Comparison of ENCODE assay signal across 13 cellular contexts in genomic region chr13:30453727-30454126, GRCh38. TPM values are rescaled to one million over a fixed set of nuclear protein-coding genes. Genes with fewer than 3 reads are reported as not detected.
DNase-seq lines count a peak whose midpoint lies in the region; ATAC-seq and TF ChIP-seq lines count a peak whose summit lies in the region.
"Had no signal": no experiment of that assay in that cellular context is flagged by ENCODE, and none has a peak within 500 bp of the region (broad histone marks: within the 10 kb centered on the region; RNA-seq: fewer than 3 reads in every experiment).

No MANE protein-coding gene starts in this region.

- H2AFZ ChIP-seq in HCT116 (ENCODE audit: low read depth, low read length, poor library complexity, severe bottlenecking), result no peak overlapping the region

- RAD21 ChIA-PET in HCT116 (lab: Charles Lee; ENCODE audit: low non-redundant PET in 1 of 2, low total read pairs in 2 of 2, uncharacterized antibody in 2 of 2, unreplicated experiment in 2 of 2), result no interaction called here

- peaks cover 4% of the 10 kb centered on the region for H3K4me1 Mint-ChIP-seq in CD14-positive monocyte

- TF ChIP-seq EP300 in gastroesophageal sphincter (IDR thresholded peaks at IDR 0.05), result no peak

- WGBS in gastroesophageal sphincter (ENCODE audit: low coverage in 1 of 2), 2 donors, result 78 to 84% methylated on average over 4 of the region's 4 CpGs

- no TSS peak for BruUV-seq in HCT116 (replicated peaks; lab: Mats Ljungman, UMichigan)

- peak; percentile 31; the same call in 1 of the 2 replicates for TF ChIP-seq RAD21 in HCT116 (IDR thresholded peaks at IDR 0.05; ENCODE audit: low read depth)

- ATAC-seq in HCT116, result peak; percentile 60; the same call in 1 of the 2 replicates
- ATAC-seq in HG03097 (IDR thresholded peaks at IDR 0.05; ENCODE audit: low FRiP score, unreplicated experiment), result no peak
- no peak for ATAC-seq in left lobe of liver
- ATAC-seq in gastroesophageal sphincter, result no peak

- H3K27ac ChIP-seq in HCT116 (ENCODE audit: low read depth, low read length) (no peak overlapping the region), gastroesophageal sphincter (no peak overlapping the region)
- H3K27ac ChIP-seq: right atrium auricular region had no signal

- peaks cover 0 to 3% of the 10 kb centered on the region in 2 experiments; a peak in 2 of 4 replicates for H3K36me3 ChIP-seq in HCT116 (ENCODE audit: control insufficient read depth in 1 of 2, insufficient read depth in 2 of 2, low read length in 2 of 2)
- peaks cover 0 to 7% of the 10 kb centered on the region in 2 donors for H3K36me3 ChIP-seq in gastroesophageal sphincter
- H3K36me3 ChIP-seq: right atrium auricular region had no signal

- H3K9me3 ChIP-seq in HCT116 (ENCODE audit: control insufficient read depth in 1 of 2, insufficient read depth in 1 of 2, low read depth in 1 of 2, low read length in 2 of 2) (no peaks in the 10 kb centered on the region), gastroesophageal sphincter (no peaks in the 10 kb centered on the region)
- H3K9me3 ChIP-seq: right atrium auricular region had no signal

- POLR2A ChIA-PET in HCT116 (lab: Charles Lee), result no interaction called here

- no peaks in the 10 kb centered on the region for H3K27me3 ChIP-seq in HCT116 (ENCODE audit: insufficient read depth, low read length)
- no peaks in the 10 kb centered on the region for H3K27me3 ChIP-seq in gastroesophageal sphincter
- H3K27me3 ChIP-seq: right atrium auricular region had no signal

- H3K4me3 Mint-ChIP-seq in CD14-positive monocyte, result no peak overlapping the region
- H3K4me3 Mint-ChIP-seq: central memory CD8-positive, alpha-beta T cell had no signal

- no peaks in the 10 kb centered on the region for H3K27me3 Mint-ChIP-seq in CD14-positive monocyte (ENCODE audit: low read depth in 3 of 3)
- H3K27me3 Mint-ChIP-seq: central memory CD8-positive, alpha-beta T cell had no signal

- H3K4me1 ChIP-seq in HCT116 (ENCODE audit: control insufficient read depth in 1 of 2, insufficient read depth in 2 of 2, low read length in 2 of 2), result peaks cover 0 to 3% of the 10 kb centered on the region in 2 experiments; a peak in 1 of 4 replicates
- H3K4me1 ChIP-seq in gastroesophageal sphincter, result peaks cover 0 to 21% (median 5%) of the 10 kb centered on the region in 3 donors
- H3K4me1 ChIP-seq: right atrium auricular region had no signal

- intact Hi-C loops in CD14-positive monocyte (cut with micrococcal nuclease) (no loop called here), HCT116 (cut with micrococcal nuclease) (no loop called here)

- peak; percentile 39 for TF ChIP-seq CTCF in CD14-positive monocyte (IDR thresholded peaks at IDR 0.05)
- TF ChIP-seq CTCF in HCT116 (IDR thresholded peaks at IDR 0.05 in 2 of 3, conservative IDR thresholded peaks at IDR 0.05 in 1 of 3; ENCODE audit: borderline replicate concordance in 1 of 3, insufficient read depth in 1 of 3, low read depth in 2 of 3, low read length in 2 of 3), result peak in 2 of 3 experiments; percentile 32 to 49; a peak in 3 of 6 replicates
- peak; percentile 21 for TF ChIP-seq CTCF in foreskin fibroblast (IDR thresholded peaks at IDR 0.05; ENCODE audit: low read depth, low read length)
- TF ChIP-seq CTCF in gastroesophageal sphincter (IDR thresholded peaks at IDR 0.05), result peak in 1 of 4 experiments; percentile 12

- no peak for DNase-seq in CD14-positive monocyte (ENCODE audit: low spot score)
- DNase-seq in HCT116 (ENCODE audit: low read depth, low spot score), result no peak
- peak; percentile 63 for DNase-seq in RKO (ENCODE audit: low spot score)
- peak in 1 of 2 donors; percentile 28 for DNase-seq in foreskin fibroblast
- no peak for DNase-seq in left lobe of liver (ENCODE audit: low spot score)
- no peak for DNase-seq in GM03348 (ENCODE audit: low spot score)
- DNase-seq: head of caudate nucleus, NCI-H226 had no signal

- no peaks in the 10 kb centered on the region for H3K9me3 Mint-ChIP-seq in CD14-positive monocyte
- H3K9me3 Mint-ChIP-seq: central memory CD8-positive, alpha-beta T cell had no signal

- H3K4me3 ChIP-seq in HCT116 (replicated peaks in 1 of 2; ENCODE audit: low read depth in 1 of 2, low read length in 2 of 2), result no peak overlapping the region
- no peak overlapping the region for H3K4me3 ChIP-seq in foreskin fibroblast (ENCODE audit: low read depth in 1 of 2, low read length in 2 of 2)
- H3K4me3 ChIP-seq in gastroesophageal sphincter, result no peak overlapping the region
- H3K4me3 ChIP-seq: lung, right atrium auricular region had no signal

- no peaks in the 10 kb centered on the region for H3K9me2 ChIP-seq in HCT116 (ENCODE audit: insufficient read depth)

- no peak overlapping the region for H3K4me2 ChIP-seq in HCT116 (ENCODE audit: low read length)

- H3K27ac Mint-ChIP-seq in CD14-positive monocyte, result peak overlapping the region in 1 of 7 donors; percentile 67

- CTCF ChIA-PET in HCT116 (lab: Charles Lee), result interaction anchor here (0.7 to 1.5 kb wide), 2 partner anchors 128 to 129 kb away, joined by 4 read pairs; no protein-coding TSS in a partner anchor

- peaks cover 6 to 10% of the 10 kb centered on the region in 2 donors for H3K36me3 Mint-ChIP-seq in CD14-positive monocyte

- TF ChIP-seq POLR2A in HCT116 (IDR thresholded peaks at IDR 0.05; ENCODE audit: borderline replicate concordance, extremely low read depth, insufficient read depth, insufficient read length) (no peak), gastroesophageal sphincter (IDR thresholded peaks at IDR 0.05) (no peak)

- no peaks in the 10 kb centered on the region for H3K79me2 ChIP-seq in HCT116 (ENCODE audit: insufficient read depth, low read length)

- peaks cover 1% of the 10 kb centered on the region; the same call in 1 of the 2 replicates for H4K20me1 ChIP-seq in HCT116 (ENCODE audit: insufficient read depth)

- no peak overlapping the region for H3K9ac ChIP-seq in HCT116 (ENCODE audit: low read length)

TF ChIP-seq in HCT116, 20 proteins besides CTCF, POLR2A, EP300 and RAD21 (continues in another document):
- no peak for TF ChIP-seq ZFX (IDR thresholded peaks at IDR 0.05)
- no peak for TF ChIP-seq SRF (IDR thresholded peaks at IDR 0.05; ENCODE audit: low read depth)
- TF ChIP-seq, protein P1, sequence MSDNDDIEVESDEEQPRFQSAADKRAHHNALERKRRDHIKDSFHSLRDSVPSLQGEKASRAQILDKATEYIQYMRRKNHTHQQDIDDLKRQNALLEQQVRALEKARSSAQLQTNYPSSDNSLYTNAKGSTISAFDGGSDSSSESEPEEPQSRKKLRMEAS (IDR thresholded peaks at IDR 0.05), result no peak
- no peak for TF ChIP-seq EZH2phosphoT487 (IDR thresholded peaks at IDR 0.05; ENCODE audit: borderline replicate concordance)
- TF ChIP-seq TCF7L2 (IDR thresholded peaks at IDR 0.05; ENCODE audit: borderline replicate concordance, extremely low read depth, insufficient read depth, insufficient read length), result no peak
- no peak for TF ChIP-seq EZH2 (IDR thresholded peaks at IDR 0.05)
- no peak for TF ChIP-seq ZNF274 (IDR thresholded peaks at IDR 0.05; ENCODE audit: low read depth, low read length)
- no peak for TF ChIP-seq JUND (IDR thresholded peaks at IDR 0.05)
- TF ChIP-seq ATF3 (IDR thresholded peaks at IDR 0.05), result no peak
- no peak for TF ChIP-seq SIN3A (IDR thresholded peaks at IDR 0.05; ENCODE audit: low read depth)
- TF ChIP-seq FOSL1 (IDR thresholded peaks at IDR 0.05; ENCODE audit: low read depth), result no peak
- TF ChIP-seq SP1 (IDR thresholded peaks at IDR 0.05; ENCODE audit: low read depth), result no peak
- TF ChIP-seq CBX3 (IDR thresholded peaks at IDR 0.05; ENCODE audit: low read depth), result no peak
- TF ChIP-seq, protein P2, sequence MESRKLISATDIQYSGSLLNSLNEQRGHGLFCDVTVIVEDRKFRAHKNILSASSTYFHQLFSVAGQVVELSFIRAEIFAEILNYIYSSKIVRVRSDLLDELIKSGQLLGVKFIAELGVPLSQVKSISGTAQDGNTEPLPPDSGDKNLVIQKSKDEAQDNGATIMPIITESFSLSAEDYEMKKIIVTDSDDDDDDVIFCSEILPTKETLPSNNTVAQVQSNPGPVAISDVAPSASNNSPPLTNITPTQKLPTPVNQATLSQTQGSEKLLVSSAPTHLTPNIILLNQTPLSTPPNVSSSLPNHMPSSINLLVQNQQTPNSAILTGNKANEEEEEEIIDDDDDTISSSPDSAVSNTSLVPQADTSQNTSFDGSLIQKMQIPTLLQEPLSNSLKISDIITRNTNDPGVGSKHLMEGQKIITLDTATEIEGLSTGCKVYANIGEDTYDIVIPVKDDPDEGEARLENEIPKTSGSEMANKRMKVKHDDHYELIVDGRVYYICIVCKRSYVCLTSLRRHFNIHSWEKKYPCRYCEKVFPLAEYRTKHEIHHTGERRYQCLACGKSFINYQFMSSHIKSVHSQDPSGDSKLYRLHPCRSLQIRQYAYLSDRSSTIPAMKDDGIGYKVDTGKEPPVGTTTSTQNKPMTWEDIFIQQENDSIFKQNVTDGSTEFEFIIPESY (IDR thresholded peaks at IDR 0.05; ENCODE audit: extremely low read depth, insufficient replicate concordance, low read length), result no peak

RNA-seq across cellular contexts. Expression of gene HMGB1, which starts 12.0 kb away (rescaled TPM):
- polyA plus RNA-seq in CD14-positive monocyte, result 100 to 1,000 TPM; 430 to 489 TPM
- total RNA-seq in HCT116 (2021; ENCODE audit: unreplicated experiment), result 678 TPM
- 231 and 369 TPM in 2 replicates for polyA plus RNA-seq in HCT116 (2012)
- 92.4 TPM for total RNA-seq in left lobe of liver
- total RNA-seq in gastroesophageal sphincter, result 100 to 1,000 TPM; 255 to 350 (median 337) TPM

RNA-seq across cellular contexts. Expression of gene UBE2L5, which starts 31.4 kb away (rescaled TPM):
- not detected for polyA plus RNA-seq in CD14-positive monocyte
- total RNA-seq in HCT116 (2021; ENCODE audit: unreplicated experiment) (0.15 TPM), left lobe of liver (not detected), gastroesophageal sphincter (under 1 TPM in 1 of 4 donors, not detected in 3; 0.31 TPM)
- polyA plus RNA-seq in HCT116 (2012), result not detected in 2 replicates
- total RNA-seq: lung had no signal
